Comparison of ENCODE assay signal across 14 cellular contexts in the genomic region with DNA sequence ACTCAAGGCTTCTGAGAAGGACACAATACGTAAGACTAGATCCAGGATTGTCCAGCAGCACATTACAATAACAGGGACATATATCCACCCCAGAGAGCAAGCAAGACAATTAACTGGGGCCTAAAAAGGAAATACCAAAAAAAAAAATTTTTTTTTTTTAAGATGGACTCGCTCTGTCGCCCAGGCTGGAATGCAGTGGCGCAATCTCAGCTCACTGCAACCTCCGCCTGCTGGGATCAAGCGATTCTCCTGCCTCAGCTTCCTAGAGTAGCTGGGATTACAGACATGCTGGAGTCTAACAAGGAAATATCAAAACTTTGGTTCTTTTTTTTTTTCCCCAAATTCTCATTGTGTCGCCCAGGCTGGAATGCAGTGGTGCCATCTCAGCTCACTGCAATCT. TPM values are rescaled to one million over a fixed set of nuclear protein-coding genes. Genes with fewer than 3 reads are reported as not detected.
DNase-seq lines count a peak whose midpoint lies in the region; ATAC-seq and TF ChIP-seq lines count a peak whose summit lies in the region.
"Had no signal": no experiment of that assay in that cellular context is flagged by ENCODE, and none has a peak within 500 bp of the region (broad histone marks: within the 10 kb centered on the region; RNA-seq: fewer than 3 reads in every experiment).

No MANE protein-coding gene starts in this region.

- no peak for TF ChIP-seq EP300 in Ishikawa (IDR thresholded peaks at IDR 0.05; ENCODE audit: borderline replicate concordance)

- H3K9me3 Mint-ChIP-seq in endothelial cell (ENCODE audit: unreplicated experiment) (no peaks in the 10 kb centered on the region), nephron progenitor cell (no peaks in the 10 kb centered on the region)
- H3K9me3 Mint-ChIP-seq: CD4-positive, alpha-beta T cell; HFFc6 had no signal

- no peak for TF ChIP-seq RAD21 in Ishikawa (IDR thresholded peaks at IDR 0.05; ENCODE audit: low read depth)

- TF ChIP-seq CTCF in endothelial cell (IDR thresholded peaks at IDR 0.05; ENCODE audit: unreplicated experiment) (no peak), nephron progenitor cell (IDR thresholded peaks at IDR 0.05) (no peak)

- H3K27me3 Mint-ChIP-seq in endothelial cell (ENCODE audit: unreplicated experiment) (no peaks in the 10 kb centered on the region), nephron progenitor cell (ENCODE audit: low read depth, poor library complexity) (no peaks in the 10 kb centered on the region)
- H3K27me3 Mint-ChIP-seq: B cell; CD4-positive, alpha-beta T cell had no signal

- H3K4me1 Mint-ChIP-seq in endothelial cell (ENCODE audit: unreplicated experiment), result peaks cover 3% of the 10 kb centered on the region
- no peaks in the 10 kb centered on the region for H3K4me1 Mint-ChIP-seq in nephron progenitor cell
- H3K4me1 Mint-ChIP-seq: B cell had no signal

- H3K27ac Mint-ChIP-seq in endothelial cell (ENCODE audit: unreplicated experiment), result no peak overlapping the region
- peak overlapping the region; percentile 60 for H3K27ac Mint-ChIP-seq in nephron progenitor cell
- H3K27ac Mint-ChIP-seq: B cell; CD4-positive, alpha-beta T cell; HFFc6 had no signal

- H3K4me3 Mint-ChIP-seq in endothelial cell (ENCODE audit: unreplicated experiment), result peak overlapping the region; percentile 71
- no peak overlapping the region for H3K4me3 Mint-ChIP-seq in nephron progenitor cell
- H3K4me3 Mint-ChIP-seq: B cell; CD4-positive, alpha-beta T cell; HFFc6 had no signal

- DNase-seq in endothelial cell (ENCODE audit: low spot score) (no peak), nephron progenitor cell (no peak), anterior cingulate cortex (lab: John Stamatoyannopoulos, UW) (no peak), GM19240 (ENCODE audit: insufficient read length, low spot score) (no peak), T1000 (lab: John Stamatoyannopoulos, UW) (no peak)
- DNase-seq: C1 segment of cervical spinal cord; CD4-positive, alpha-beta T cell; DMS79; EL; HCEC 1CT; HFFc6 had no signal

- peaks cover 24% of the 10 kb centered on the region for H3K36me3 Mint-ChIP-seq in endothelial cell (ENCODE audit: low read depth, unreplicated experiment)
- peaks cover 67% of the 10 kb centered on the region for H3K36me3 Mint-ChIP-seq in nephron progenitor cell (ENCODE audit: low read depth)

- no peak for ATAC-seq in HG03457 (IDR thresholded peaks at IDR 0.05; ENCODE audit: unreplicated experiment)

TF ChIP-seq in Ishikawa, 13 proteins besides CTCF, POLR2A, EP300 and RAD21:
- TF ChIP-seq TEAD4 (IDR thresholded peaks at IDR 0.05), result peak; percentile 84
- TF ChIP-seq ZBTB7A (IDR thresholded peaks at IDR 0.05; ENCODE audit: low read depth), result no peak
- TF ChIP-seq EGR1 (IDR thresholded peaks at IDR 0.05), result no peak
- no peak for TF ChIP-seq FOXM1 (IDR thresholded peaks at IDR 0.05; ENCODE audit: borderline replicate concordance, low read depth)
- no peak for TF ChIP-seq TCF12 (IDR thresholded peaks at IDR 0.05; ENCODE audit: low read depth)
- peak; percentile 94 for TF ChIP-seq CEBPB (IDR thresholded peaks at IDR 0.05)
- TF ChIP-seq, protein P1, sequence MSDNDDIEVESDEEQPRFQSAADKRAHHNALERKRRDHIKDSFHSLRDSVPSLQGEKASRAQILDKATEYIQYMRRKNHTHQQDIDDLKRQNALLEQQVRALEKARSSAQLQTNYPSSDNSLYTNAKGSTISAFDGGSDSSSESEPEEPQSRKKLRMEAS (IDR thresholded peaks at IDR 0.05), result 0 out of 2 replicates have a peak, but pooled peaks have one; percentile 13
- TF ChIP-seq, protein P2, sequence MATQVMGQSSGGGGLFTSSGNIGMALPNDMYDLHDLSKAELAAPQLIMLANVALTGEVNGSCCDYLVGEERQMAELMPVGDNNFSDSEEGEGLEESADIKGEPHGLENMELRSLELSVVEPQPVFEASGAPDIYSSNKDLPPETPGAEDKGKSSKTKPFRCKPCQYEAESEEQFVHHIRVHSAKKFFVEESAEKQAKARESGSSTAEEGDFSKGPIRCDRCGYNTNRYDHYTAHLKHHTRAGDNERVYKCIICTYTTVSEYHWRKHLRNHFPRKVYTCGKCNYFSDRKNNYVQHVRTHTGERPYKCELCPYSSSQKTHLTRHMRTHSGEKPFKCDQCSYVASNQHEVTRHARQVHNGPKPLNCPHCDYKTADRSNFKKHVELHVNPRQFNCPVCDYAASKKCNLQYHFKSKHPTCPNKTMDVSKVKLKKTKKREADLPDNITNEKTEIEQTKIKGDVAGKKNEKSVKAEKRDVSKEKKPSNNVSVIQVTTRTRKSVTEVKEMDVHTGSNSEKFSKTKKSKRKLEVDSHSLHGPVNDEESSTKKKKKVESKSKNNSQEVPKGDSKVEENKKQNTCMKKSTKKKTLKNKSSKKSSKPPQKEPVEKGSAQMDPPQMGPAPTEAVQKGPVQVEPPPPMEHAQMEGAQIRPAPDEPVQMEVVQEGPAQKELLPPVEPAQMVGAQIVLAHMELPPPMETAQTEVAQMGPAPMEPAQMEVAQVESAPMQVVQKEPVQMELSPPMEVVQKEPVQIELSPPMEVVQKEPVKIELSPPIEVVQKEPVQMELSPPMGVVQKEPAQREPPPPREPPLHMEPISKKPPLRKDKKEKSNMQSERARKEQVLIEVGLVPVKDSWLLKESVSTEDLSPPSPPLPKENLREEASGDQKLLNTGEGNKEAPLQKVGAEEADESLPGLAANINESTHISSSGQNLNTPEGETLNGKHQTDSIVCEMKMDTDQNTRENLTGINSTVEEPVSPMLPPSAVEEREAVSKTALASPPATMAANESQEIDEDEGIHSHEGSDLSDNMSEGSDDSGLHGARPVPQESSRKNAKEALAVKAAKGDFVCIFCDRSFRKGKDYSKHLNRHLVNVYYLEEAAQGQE (IDR thresholded peaks at IDR 0.05; ENCODE audit: low read depth), result no peak
- no peak for TF ChIP-seq YY1 (IDR thresholded peaks at IDR 0.05; ENCODE audit: low read depth)
- TF ChIP-seq TAF1 (IDR thresholded peaks at IDR 0.05; ENCODE audit: low read depth), result no peak
- TF ChIP-seq, protein P3, sequence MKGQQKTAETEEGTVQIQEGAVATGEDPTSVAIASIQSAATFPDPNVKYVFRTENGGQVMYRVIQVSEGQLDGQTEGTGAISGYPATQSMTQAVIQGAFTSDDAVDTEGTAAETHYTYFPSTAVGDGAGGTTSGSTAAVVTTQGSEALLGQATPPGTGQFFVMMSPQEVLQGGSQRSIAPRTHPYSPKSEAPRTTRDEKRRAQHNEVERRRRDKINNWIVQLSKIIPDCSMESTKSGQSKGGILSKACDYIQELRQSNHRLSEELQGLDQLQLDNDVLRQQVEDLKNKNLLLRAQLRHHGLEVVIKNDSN (IDR thresholded peaks at IDR 0.05), result no peak

RNA-seq across cellular contexts. Expression of a gene that starts 28.8 kb away (rescaled TPM):
- 111 TPM for total RNA-seq in endothelial cell (ENCODE audit: unreplicated experiment)

RNA-seq across cellular contexts. Expression of a gene that starts 35.9 kb away (rescaled TPM):
- total RNA-seq in endothelial cell (ENCODE audit: unreplicated experiment), result 136 TPM

RNA-seq across cellular contexts. Expression of a gene that starts 36.1 kb away (rescaled TPM):
- 32.3 TPM for total RNA-seq in endothelial cell (ENCODE audit: unreplicated experiment)

RNA-seq across cellular contexts. Expression of a gene that starts 39.6 kb away (rescaled TPM):
- total RNA-seq in endothelial cell (ENCODE audit: unreplicated experiment), result 27.8 TPM

RNA-seq across cellular contexts. Expression of a gene that starts 46.5 kb away (rescaled TPM):
- total RNA-seq in endothelial cell (ENCODE audit: unreplicated experiment), result 416 TPM
